In genomic region chr20:49595811-49596545, GRCh38 we compare ENCODE assay signal across 1 cellular context.
TF ChIP-seq lines count a peak whose summit lies in the region.

No MANE protein-coding gene starts in this region.

TF ChIP-seq in HepG2, 621 proteins besides CTCF, POLR2A, EP300 and RAD21 (continued from another document):
- TF ChIP-seq ZBTB34 (CRISPR knock-in tag; IDR thresholded peaks at IDR 0.05), result no peak
- no peak for TF ChIP-seq ZNF775 (CRISPR knock-in tag; IDR thresholded peaks at IDR 0.05; ENCODE audit: borderline replicate concordance)
- TF ChIP-seq THRA (CRISPR knock-in tag; IDR thresholded peaks at IDR 0.05; ENCODE audit: borderline replicate concordance), result no peak
- TF ChIP-seq ZBTB33 (CRISPR knock-in tag; IDR thresholded peaks at IDR 0.05), result peak; percentile 37; the same call in 1 of the 2 replicates
- TF ChIP-seq HDAC1 (CRISPR knock-in tag; IDR thresholded peaks at IDR 0.05), result no peak
- TF ChIP-seq NR2F1 (CRISPR knock-in tag; IDR thresholded peaks at IDR 0.05), result no peak
- no peak for TF ChIP-seq ZNF709 (CRISPR knock-in tag; IDR thresholded peaks at IDR 0.05)
- TF ChIP-seq ZNF792 (CRISPR knock-in tag; IDR thresholded peaks at IDR 0.05), result no peak
- TF ChIP-seq ZNF572 (CRISPR knock-in tag; IDR thresholded peaks at IDR 0.05), result no peak
- no peak for TF ChIP-seq MEF2D (CRISPR knock-in tag; IDR thresholded peaks at IDR 0.05)
- TF ChIP-seq ZNF414 (CRISPR knock-in tag; IDR thresholded peaks at IDR 0.05), result no peak
- no peak for TF ChIP-seq TP53 (CRISPR knock-in tag; conservative IDR thresholded peaks at IDR 0.05)
- TF ChIP-seq ZBTB7A (CRISPR knock-in tag; IDR thresholded peaks at IDR 0.05), result 0 out of 2 replicates have a peak, but pooled peaks have one; percentile 32
- peak; percentile 24; the same call in 1 of the 2 replicates for TF ChIP-seq PATZ1 (CRISPR knock-in tag; IDR thresholded peaks at IDR 0.05)
- no peak for TF ChIP-seq ZSCAN22 (CRISPR knock-in tag; IDR thresholded peaks at IDR 0.05)
- no peak for TF ChIP-seq ZNF18 (CRISPR knock-in tag; IDR thresholded peaks at IDR 0.05; ENCODE audit: insufficient replicate concordance)
- no peak for TF ChIP-seq ZNF160 (CRISPR knock-in tag; IDR thresholded peaks at IDR 0.05)
- no peak for TF ChIP-seq PHB2 (IDR thresholded peaks at IDR 0.05; ENCODE audit: partially characterized antibody)
- no peak for TF ChIP-seq KAT7 (CRISPR knock-in tag; IDR thresholded peaks at IDR 0.05; ENCODE audit: borderline replicate concordance)
- peak; percentile 7; the same call in 1 of the 2 replicates for TF ChIP-seq MTA1 (CRISPR knock-in tag; IDR thresholded peaks at IDR 0.05; ENCODE audit: borderline replicate concordance)
- TF ChIP-seq ZNF879 (CRISPR knock-in tag; IDR thresholded peaks at IDR 0.05), result 0 out of 2 replicates have a peak, but pooled peaks have one; percentile 64
- TF ChIP-seq REPIN1 (CRISPR knock-in tag; IDR thresholded peaks at IDR 0.05; ENCODE audit: borderline replicate concordance, low read depth), result no peak
- TF ChIP-seq JDP2 (CRISPR knock-in tag; IDR thresholded peaks at IDR 0.05; ENCODE audit: borderline replicate concordance), result no peak
- no peak for TF ChIP-seq TBL1XR1 (IDR thresholded peaks at IDR 0.05; ENCODE audit: borderline replicate concordance, low read length, partially characterized antibody)
- TF ChIP-seq ZBTB10 (CRISPR knock-in tag; IDR thresholded peaks at IDR 0.05; ENCODE audit: borderline replicate concordance), result peak; percentile 95; the same call in 1 of the 2 replicates
- no peak for TF ChIP-seq GPBP1L1 (CRISPR knock-in tag; IDR thresholded peaks at IDR 0.05)
- 0 out of 2 replicates have a peak, but pooled peaks have one; percentile 40 for TF ChIP-seq ZNF260 (CRISPR knock-in tag; IDR thresholded peaks at IDR 0.05; ENCODE audit: borderline replicate concordance, low read depth)
- no peak for TF ChIP-seq BRD4 (CRISPR knock-in tag; IDR thresholded peaks at IDR 0.05)
- no peak for TF ChIP-seq DNMT3B (CRISPR knock-in tag; conservative IDR thresholded peaks at IDR 0.05)
- TF ChIP-seq RFX1 (IDR thresholded peaks at IDR 0.05), result no peak
- TF ChIP-seq TOE1 (CRISPR knock-in tag; IDR thresholded peaks at IDR 0.05), result no peak
- TF ChIP-seq DNMT1 (CRISPR knock-in tag; IDR thresholded peaks at IDR 0.05), result no peak
- no peak for TF ChIP-seq FOXP1 (IDR thresholded peaks at IDR 0.05)
- no peak for TF ChIP-seq FOXP1 (CRISPR knock-in tag; IDR thresholded peaks at IDR 0.05)
- 0 out of 2 replicates have a peak, but pooled peaks have one; percentile 39 for TF ChIP-seq DMAP1 (CRISPR knock-in tag; IDR thresholded peaks at IDR 0.05)
- no peak for TF ChIP-seq HOXA3 (CRISPR knock-in tag; IDR thresholded peaks at IDR 0.05)
- no peak for TF ChIP-seq ZMYM4 (CRISPR knock-in tag; IDR thresholded peaks at IDR 0.05)
- TF ChIP-seq ZNF274 (CRISPR knock-in tag; IDR thresholded peaks at IDR 0.05), result no peak
- TF ChIP-seq ZIK1 (CRISPR knock-in tag; IDR thresholded peaks at IDR 0.05; ENCODE audit: borderline replicate concordance, low read depth), result no peak
- TF ChIP-seq ZNF772 (CRISPR knock-in tag; IDR thresholded peaks at IDR 0.05), result no peak
- no peak for TF ChIP-seq KDM3A (CRISPR knock-in tag; IDR thresholded peaks at IDR 0.05; ENCODE audit: low read depth)
- no peak for TF ChIP-seq ZNF292 (CRISPR knock-in tag; IDR thresholded peaks at IDR 0.05; ENCODE audit: borderline replicate concordance, low read depth)
- TF ChIP-seq SUZ12 (IDR thresholded peaks at IDR 0.05; ENCODE audit: low read depth, low read length), result no peak
- no peak for TF ChIP-seq THAP7 (CRISPR knock-in tag; IDR thresholded peaks at IDR 0.05)
- TF ChIP-seq ZNF451 (CRISPR knock-in tag; IDR thresholded peaks at IDR 0.05), result no peak
- no peak for TF ChIP-seq ZNF496 (CRISPR knock-in tag; IDR thresholded peaks at IDR 0.05; ENCODE audit: insufficient replicate concordance)
TF ChIP-seq in HepG2: peak in this region for 41.
